8 cellular contexts compared by ENCODE assay signal in the genomic region with DNA sequence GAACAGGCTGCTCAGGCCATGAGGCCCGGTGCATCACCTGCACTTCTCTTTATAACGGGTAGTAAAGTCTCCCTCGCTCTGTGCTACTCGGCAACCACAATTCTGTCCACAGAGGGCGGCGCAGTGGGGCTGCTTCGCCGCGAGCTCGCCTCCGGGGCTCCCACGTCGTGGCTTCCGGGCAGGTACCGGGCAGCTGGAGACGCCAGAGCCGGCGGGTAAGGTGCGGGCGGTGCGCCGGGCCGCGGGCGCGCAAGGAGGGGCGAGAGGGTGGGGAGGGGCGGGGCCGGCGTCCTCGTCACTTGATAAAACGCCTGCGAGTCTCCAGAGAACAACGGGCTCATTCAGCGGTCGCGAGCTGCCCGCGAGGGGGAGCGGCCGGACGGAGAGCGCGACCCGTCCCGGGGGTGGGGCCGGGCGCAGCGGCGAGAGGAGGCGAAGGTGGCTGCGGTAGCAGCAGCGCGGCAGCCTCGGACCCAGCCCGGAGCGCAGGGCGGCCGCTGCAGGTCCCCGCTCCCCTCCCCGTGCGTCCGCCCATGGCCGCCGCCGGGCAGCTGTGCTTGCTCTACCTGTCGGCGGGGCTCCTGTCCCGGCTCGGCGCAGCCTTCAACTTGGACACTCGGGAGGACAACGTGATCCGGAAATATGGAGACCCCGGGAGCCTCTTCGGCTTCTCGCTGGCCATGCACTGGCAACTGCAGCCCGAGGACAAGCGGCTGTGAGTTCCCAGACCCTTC. TPM values are rescaled to one million over a fixed set of nuclear protein-coding genes. Genes with fewer than 3 reads are reported as not detected.
DNase-seq lines count a peak whose midpoint lies in the region; ATAC-seq and TF ChIP-seq lines count a peak whose summit lies in the region.

ITGA6 (plus strand) TSS at position 331 of the 734 bp plus-strand sequence.

- under 1% methylated on average over 60 of the region's 79 CpGs for WGBS in mesenchymal stem cell

- peak within 1 kb of the TSS; percentile 21 for H3K9ac ChIP-seq in mesenchymal stem cell (ENCODE audit: low read length)

- peak within 1 kb of the TSS; percentile 89 for H3K4me3 Mint-ChIP-seq in HFFc6
- peak within 1 kb of the TSS; percentile 68 for H3K4me3 Mint-ChIP-seq in activated CD8-positive, alpha-beta memory T cell treated with anti-CD3 and anti-CD28 coated beads, Interleukin-2, amount 10 ng/mL, durations not matched to agents 7 days and 5 days
- H3K4me3 Mint-ChIP-seq in effector memory CD8-positive, alpha-beta T cell, result peak within 1 kb of the TSS; percentile 85 to 89

- H3K4me1 ChIP-seq in mesenchymal stem cell (ENCODE audit: control insufficient read depth, insufficient read depth, low read depth, low read length), result peaks cover 9% of the 10 kb centered on the region

- DNase-seq in C1 segment of cervical spinal cord (lab: John Stamatoyannopoulos, UW) (peak in 12 of 14 donors; percentile 12 to 78 (median 46)), HFFc6 (peak; percentile 62), NCI-H774 (lab: John Stamatoyannopoulos, UW) (peak; percentile 81), mesenchymal stem cell (peak; percentile 62)
- peak; percentile 72 for DNase-seq in activated CD8-positive, alpha-beta memory T cell treated with anti-CD3 and anti-CD28 coated beads, Interleukin-2, amount 10 ng/mL, durations not matched to agents 7 days and 5 days
- peak; percentile 58 to 66 (median 65) for DNase-seq in effector memory CD8-positive, alpha-beta T cell
- peak; percentile 48 to 66 (median 52) for DNase-seq in stimulated activated CD4-positive, alpha-beta T cell treated with anti-CD3 and anti-CD28 coated beads, TNF-alpha, amount 100 ng/mL, for 48 hours (ENCODE audit: low read depth in 3 of 3)

- peak within 1 kb of the TSS in 1 of 2 experiments; percentile 78 for H3K4ac ChIP-seq in mesenchymal stem cell (ENCODE audit: low read depth in 1 of 2, low read length in 2 of 2)

- peak within 1 kb of the TSS; percentile 97 for H3K4me2 ChIP-seq in mesenchymal stem cell (ENCODE audit: low read length, poor library complexity, severe bottlenecking)

- H3K9me3 Mint-ChIP-seq in HFFc6, result no peaks in the 10 kb centered on the region
- H3K9me3 Mint-ChIP-seq in activated CD8-positive, alpha-beta memory T cell treated with anti-CD3 and anti-CD28 coated beads, Interleukin-2, amount 10 ng/mL, durations not matched to agents 7 days and 5 days (ENCODE audit: low read depth), result no peaks in the 10 kb centered on the region
- no peaks in the 10 kb centered on the region for H3K9me3 Mint-ChIP-seq in effector memory CD8-positive, alpha-beta T cell

- ATAC-seq in activated CD8-positive, alpha-beta memory T cell treated with anti-CD3 and anti-CD28 coated beads, Interleukin-2, amount 10 ng/mL, durations not matched to agents 7 days and 5 days, result peak; percentile 80
- ATAC-seq in effector memory CD8-positive, alpha-beta T cell (replicated peaks), result peak; percentile 80
- ATAC-seq in GM21447 (IDR thresholded peaks at IDR 0.05; ENCODE audit: unreplicated experiment), result no peak

- H2BK12ac ChIP-seq in mesenchymal stem cell (ENCODE audit: low read length in 2 of 2), result peak within 1 kb of the TSS in 1 of 2 experiments; percentile 82

- H4K91ac ChIP-seq in mesenchymal stem cell (ENCODE audit: low read length), result peak within 1 kb of the TSS; percentile 43

- H3K4me1 Mint-ChIP-seq in HFFc6 (ENCODE audit: low read depth), result peaks cover 44% of the 10 kb centered on the region
- H3K4me1 Mint-ChIP-seq in activated CD8-positive, alpha-beta memory T cell treated with anti-CD3 and anti-CD28 coated beads, Interleukin-2, amount 10 ng/mL, durations not matched to agents 7 days and 5 days, result peaks cover 15% of the 10 kb centered on the region
- H3K4me1 Mint-ChIP-seq in effector memory CD8-positive, alpha-beta T cell (ENCODE audit: low read depth in 2 of 2), result peaks cover 38 to 39% of the 10 kb centered on the region in 2 donors

- H3K9me3 ChIP-seq in mesenchymal stem cell (ENCODE audit: control insufficient read depth, low read length), result no peaks in the 10 kb centered on the region

- H3K27ac ChIP-seq in mesenchymal stem cell (ENCODE audit: low read length, poor library complexity, severe bottlenecking), result no peak within 1 kb of the TSS

- H3K18ac ChIP-seq in mesenchymal stem cell (ENCODE audit: low read depth in 1 of 2, low read length in 2 of 2), result peak within 1 kb of the TSS; percentile 66 to 80

- H2AFZ ChIP-seq in mesenchymal stem cell (ENCODE audit: low read depth, low read length), result peak within 1 kb of the TSS; percentile 90

- no peaks in the 10 kb centered on the region for H3K36me3 ChIP-seq in mesenchymal stem cell (ENCODE audit: control insufficient read depth in 1 of 2, insufficient read depth in 2 of 2, low read depth in 1 of 2, low read length in 2 of 2)

- peak within 1 kb of the TSS; percentile 70 to 78 for H3K4me3 ChIP-seq in mesenchymal stem cell (ENCODE audit: insufficient read depth in 1 of 2, low read depth in 1 of 2, low read length in 2 of 2)

- peak within 1 kb of the TSS; percentile 65 for H3K27ac Mint-ChIP-seq in HFFc6
- H3K27ac Mint-ChIP-seq in activated CD8-positive, alpha-beta memory T cell treated with anti-CD3 and anti-CD28 coated beads, Interleukin-2, amount 10 ng/mL, durations not matched to agents 7 days and 5 days, result no peak within 1 kb of the TSS
- peak within 1 kb of the TSS; percentile 38 to 51 for H3K27ac Mint-ChIP-seq in effector memory CD8-positive, alpha-beta T cell

- H3K27me3 Mint-ChIP-seq in HFFc6 (ENCODE audit: insufficient read depth), result no peaks in the 10 kb centered on the region; the same call in 1 of the 2 replicates
- H3K27me3 Mint-ChIP-seq in activated CD8-positive, alpha-beta memory T cell treated with anti-CD3 and anti-CD28 coated beads, Interleukin-2, amount 10 ng/mL, durations not matched to agents 7 days and 5 days, result peaks cover 76% of the 10 kb centered on the region
- peaks cover 16 to 22% of the 10 kb centered on the region in 2 donors for H3K27me3 Mint-ChIP-seq in effector memory CD8-positive, alpha-beta T cell

- H4K8ac ChIP-seq in mesenchymal stem cell (ENCODE audit: low read length), result peak within 1 kb of the TSS; percentile 12

- H2AK5ac ChIP-seq in mesenchymal stem cell (ENCODE audit: low read length, severe bottlenecking), result no peak within 1 kb of the TSS

- peak within 1 kb of the TSS in 1 of 2 experiments; percentile 86 for H3K23ac ChIP-seq in mesenchymal stem cell (ENCODE audit: low read length in 2 of 2)

- no peaks in the 10 kb centered on the region for H3K36me3 Mint-ChIP-seq in HFFc6 (ENCODE audit: low read depth)
- no peaks in the 10 kb centered on the region for H3K36me3 Mint-ChIP-seq in activated CD8-positive, alpha-beta memory T cell treated with anti-CD3 and anti-CD28 coated beads, Interleukin-2, amount 10 ng/mL, durations not matched to agents 7 days and 5 days
- H3K36me3 Mint-ChIP-seq in effector memory CD8-positive, alpha-beta T cell (ENCODE audit: insufficient read depth), result no peaks in the 10 kb centered on the region

- H3K79me1 ChIP-seq in mesenchymal stem cell (replicated peaks; ENCODE audit: low read length, poor library complexity, severe bottlenecking), result peaks cover 10% of the 10 kb centered on the region

- peak; percentile 65 for TF ChIP-seq CTCF in HFFc6 (IDR thresholded peaks at IDR 0.05)

- H3K14ac ChIP-seq in mesenchymal stem cell (ENCODE audit: low read length in 2 of 2), result peak within 1 kb of the TSS in 1 of 2 experiments; percentile 93

- H2BK120ac ChIP-seq in mesenchymal stem cell (ENCODE audit: low read depth, low read length), result no peak within 1 kb of the TSS

- no peak within 1 kb of the TSS for H2BK15ac ChIP-seq in mesenchymal stem cell (ENCODE audit: low read depth, poor library complexity, severe bottlenecking)

- no peak within 1 kb of the TSS for H2BK5ac ChIP-seq in mesenchymal stem cell (ENCODE audit: low read depth, low read length, poor library complexity, severe bottlenecking)

- H3K27me3 ChIP-seq in mesenchymal stem cell (ENCODE audit: control insufficient read depth in 1 of 2, insufficient read depth in 1 of 2, low read length in 2 of 2), result peaks cover 0 to 70% of the 10 kb centered on the region in 2 experiments

- CTCF ChIA-PET in activated CD8-positive, alpha-beta memory T cell treated with anti-CD3 and anti-CD28 coated beads, Interleukin-2, amount 10 ng/mL, durations not matched to agents 7 days and 5 days (lab: Charles Lee), result interaction anchor here (1.1 to 14.7 kb wide), 8 partner anchors 9 to 39 kb away, joined by 3 to 137 read pairs (median 4); no protein-coding TSS in a partner anchor

RNA-seq across cellular contexts. Expression of gene ITGA6, which starts in this region (rescaled TPM):
- total RNA-seq in HFFc6 (2021; fragmentation: NEBNext Ultra II Directional; extraction: Animal tissue kit (Norgen Biotek cat#: 25700)), result 100 to 1,000 TPM; 143 to 270 (median 148) TPM
- 1 to 10 TPM; 2.2 to 5.5 TPM for total RNA-seq in activated CD8-positive, alpha-beta memory T cell treated with anti-CD3 and anti-CD28 coated beads, Interleukin-2, amount 10 ng/mL, durations not matched to agents 7 days and 5 days
- 31.2 TPM for polyA plus RNA-seq in mesenchymal stem cell (2013, experiment 1 of 2)
- polyA plus RNA-seq in mesenchymal stem cell (2013, experiment 2 of 2), result 32.5 TPM

Comparison
In these comparisons a context has a peak if more than half of its experiments do, and no peak if none do; other contexts are left out.
1. RNA of gene ITGA6 (total RNA-seq): 143 to 270 TPM in HFFc6; 2.2 to 5.5 TPM in activated CD8-positive, alpha-beta memory T cell treated with anti-CD3 and anti-CD28 coated beads, Interleukin-2, amount 10 ng/mL, durations not matched to agents 7 days and 5 days; every median in the first group is over 10 times any median in the second.
2. Peak in every context shown above with its lines, with median percentiles within 50 percentile points of each other: DNase-seq and H3K4me3 Mint-ChIP-seq.